ENCODE assay signal across 8 cellular contexts in the genomic region with DNA sequence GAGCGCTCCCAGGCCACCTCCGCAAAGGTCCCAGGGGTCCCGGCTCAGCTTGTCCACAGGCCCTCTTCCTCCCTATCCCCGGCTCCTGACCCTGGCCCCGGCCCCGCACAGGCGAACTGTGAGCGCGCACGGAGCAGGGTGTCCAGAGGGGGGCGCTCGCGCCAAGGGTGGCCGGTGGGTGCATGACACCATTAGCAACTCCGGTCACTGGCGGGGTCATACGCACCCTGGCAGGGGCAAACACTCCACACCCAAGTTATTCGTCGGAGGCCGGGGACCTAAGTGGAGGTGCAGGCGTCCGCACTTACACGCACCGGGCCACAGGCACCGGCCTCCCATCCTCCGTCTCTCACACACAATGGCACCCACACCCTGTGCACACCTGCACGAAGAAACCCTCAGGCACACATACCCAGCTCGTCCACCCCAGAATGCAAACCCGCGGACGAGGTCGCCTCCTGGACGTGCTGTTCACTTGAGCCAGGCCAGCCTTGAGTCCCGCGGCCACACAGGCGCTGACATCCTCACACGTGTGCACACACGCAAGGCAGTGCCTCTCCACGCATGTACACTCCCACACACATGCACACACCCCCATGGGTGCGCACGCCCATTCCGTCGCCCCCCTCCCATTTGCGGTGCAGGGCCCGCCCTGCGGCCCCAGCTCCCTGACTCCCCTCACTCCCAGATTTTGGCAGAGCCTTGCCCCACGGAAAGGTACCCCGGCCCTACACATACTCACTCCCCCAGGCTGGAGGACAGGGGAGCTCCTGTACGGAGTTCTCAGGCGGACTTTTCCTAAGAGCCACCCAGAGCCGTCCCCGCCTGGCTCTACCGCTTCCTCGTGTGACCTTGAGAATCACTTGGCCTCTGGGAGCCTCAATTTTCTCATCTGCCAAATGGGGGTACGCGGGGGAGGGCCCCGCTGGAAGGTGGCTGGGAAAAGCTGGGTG. TPM values are rescaled to one million over a fixed set of nuclear protein-coding genes. Genes with fewer than 3 reads are reported as not detected.
DNase-seq lines count a peak whose midpoint lies in the region; TF ChIP-seq lines count a peak whose summit lies in the region.

A gene (minus strand): TSS at position 552 of the 953 bp plus-strand sequence. CDS start 1,276 bp downstream, outside the sequence.

- H3K27me3 ChIP-seq in MM.1S (replicated peaks; ENCODE audit: insufficient read depth, low read length) (peaks cover 90% of the 10 kb centered on the region), ectodermal cell (ENCODE audit: control insufficient read depth, insufficient read depth, low read length, poor library complexity, severe bottlenecking) (peaks cover 62% of the 10 kb centered on the region)

- 0 out of 2 replicates have a peak, but pooled peaks cover 5% of the 10 kb centered on the region for H4K20me1 ChIP-seq in MM.1S (ENCODE audit: insufficient read depth, low read length)

- TF ChIP-seq CTCF in MM.1S (IDR thresholded peaks at IDR 0.05; ENCODE audit: low read length), result peak; percentile 63

- H3K4me1 ChIP-seq in MM.1S (ENCODE audit: low read length) (peaks cover 16% of the 10 kb centered on the region), ectodermal cell (ENCODE audit: control insufficient read depth, insufficient read depth, low read length) (peaks cover 24% of the 10 kb centered on the region)

- no peaks in the 10 kb centered on the region for H3K9me2 ChIP-seq in MM.1S (replicated peaks; ENCODE audit: insufficient read depth, low read length)

- H3K79me2 ChIP-seq in MM.1S (ENCODE audit: low read length), result no peaks in the 10 kb centered on the region

- H2AFZ ChIP-seq in MM.1S (ENCODE audit: low read length), result peak within 1 kb of the TSS; percentile 46; the same call in 1 of the 2 replicates

- peaks cover 4% of the 10 kb centered on the region; the same call in 1 of the 2 replicates for H3F3A ChIP-seq in MM.1S (ENCODE audit: insufficient read depth, low read length)

- DNase-seq in ELR (ENCODE audit: low read depth), result peak; percentile 36
- DNase-seq in MM.1S, result no peak
- peak; percentile 84 to 87 for DNase-seq in activated CD4-positive, alpha-beta T cell treated with anti-CD3 and anti-CD28 coated beads, Interleukin-2, amount 50 U/mL, for 48 hours
- peak; percentile 95 for DNase-seq in mesenteric fat pad (ENCODE audit: low spot score)
- DNase-seq in stimulated activated CD8-positive, alpha-beta memory T cell treated with anti-CD3 and anti-CD28 coated beads, Interleukin-15, amount 100 ng/mL, for 48 hours (ENCODE audit: low read depth in 2 of 2), result peak; percentile 56 to 66
- DNase-seq in DMS79 (lab: John Stamatoyannopoulos, UW), result no peak
- DNase-seq in NCI-H1092 (lab: John Stamatoyannopoulos, UW), result no peak

- peak within 1 kb of the TSS; percentile 91 for H3K4me2 ChIP-seq in MM.1S (ENCODE audit: low read depth, low read length)

- H3K27ac ChIP-seq in MM.1S (ENCODE audit: low read length) (no peak within 1 kb of the TSS), ectodermal cell (ENCODE audit: insufficient read depth, low read depth, low read length, poor library complexity, severe bottlenecking) (no peak within 1 kb of the TSS)

- no peak within 1 kb of the TSS for H3K9ac ChIP-seq in MM.1S (ENCODE audit: low read length)

- H3K36me3 ChIP-seq in MM.1S (replicated peaks; ENCODE audit: insufficient read depth, low read length) (no peaks in the 10 kb centered on the region), ectodermal cell (ENCODE audit: control insufficient read depth, insufficient read depth, low read length) (no peaks in the 10 kb centered on the region)

- H3K9me3 ChIP-seq in MM.1S (replicated peaks; ENCODE audit: insufficient read depth, low read length) (no peaks in the 10 kb centered on the region), ectodermal cell (ENCODE audit: control insufficient read depth, low read length) (no peaks in the 10 kb centered on the region)

- peak within 1 kb of the TSS; percentile 63 for H3K4me3 ChIP-seq in MM.1S (ENCODE audit: low read length)
- peak within 1 kb of the TSS; percentile 36 for H3K4me3 ChIP-seq in ectodermal cell (ENCODE audit: insufficient read depth, low read depth, low read length)

- 6% methylated on average over 57 of the region's 57 CpGs for WGBS in ectodermal cell, 2 experiments

RNA-seq across cellular contexts. Expression of the gene that starts here (rescaled TPM):
- polyA plus RNA-seq in ectodermal cell (2013, experiment 1 of 4), result 4.8 TPM
- 3.0 TPM for polyA plus RNA-seq in ectodermal cell (2013, experiment 2 of 4)
- 2.0 TPM for polyA plus RNA-seq in ectodermal cell (2013, experiment 3 of 4)
- polyA plus RNA-seq in ectodermal cell (2013, experiment 4 of 4), result 2.4 TPM
- total RNA-seq in mesenteric fat pad, result 22.0 TPM

Comparison
In these comparisons a context has a peak if more than half of its experiments do, and no peak if none do; other contexts are left out.
1. DNase-seq: peak in ELR (single experiment), activated CD4-positive, alpha-beta T cell treated with anti-CD3 and anti-CD28 coated beads, Interleukin-2, amount 50 U/mL, for 48 hours (2 of 2), mesenteric fat pad (single experiment) and stimulated activated CD8-positive, alpha-beta memory T cell treated with anti-CD3 and anti-CD28 coated beads, Interleukin-15, amount 100 ng/mL, for 48 hours (2 of 2); none in MM.1S (single experiment), DMS79 (single experiment) and NCI-H1092 (single experiment).